ENCODE assay signal across 21 cellular contexts in genomic region chr16:865026-865425, GRCh38.
"Had no signal": no experiment of that assay in that cellular context is flagged by ENCODE, and none has a peak within 500 bp of the region (broad histone marks: within the 10 kb centered on the region; RNA-seq: fewer than 3 reads in every experiment).

No MANE protein-coding gene starts in this region.

- H3K9ac ChIP-seq: SK-N-SH had no signal

- ATAC-seq: HepG2, Panc1 had no signal

- DNase-seq: IMR-90, Karpas-422, KG1, MM.1S, NCI-H1092 treated with DMSO at 0.1 percent for 48 hours, NCI-H1436, NCI-H187, NCI-H2029, NCI-H2081 treated with DMSO at 0.1 percent for 48 hours, NCI-H2171, NCI-H226, NCI-H446, NCI-H510A, NCI-H524 treated with DMSO at 0.1 percent for 48 hours, NCI-H69, NCI-H774, SHP77, SK-N-SH had no signal

- H3K27ac ChIP-seq: RWPE1 had no signal

- H3K9me3 ChIP-seq: SK-N-SH had no signal
